ENCODE assay signal across 17 cellular contexts in the genomic region with DNA sequence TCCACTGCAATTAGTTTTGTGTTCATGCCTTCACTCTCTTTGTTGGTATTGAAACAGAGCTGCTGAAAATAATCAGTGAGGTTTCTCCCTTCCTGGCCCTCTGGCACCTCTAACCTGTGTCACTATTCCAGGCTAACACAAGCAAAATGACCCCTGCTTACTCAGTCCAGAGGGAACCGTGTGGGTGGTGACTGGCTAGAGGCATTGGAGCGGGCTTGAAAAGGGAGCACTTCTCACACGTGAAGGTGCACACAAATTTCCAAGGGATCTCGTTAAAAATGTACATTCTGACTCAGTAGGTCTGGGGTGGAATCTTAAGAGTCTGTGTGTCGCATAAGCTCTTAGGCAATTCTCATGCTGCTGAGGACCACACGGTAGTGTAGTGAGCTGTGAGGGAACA. TPM values are rescaled to one million over a fixed set of nuclear protein-coding genes. Genes with fewer than 3 reads are reported as not detected.
"Had no signal": no experiment of that assay in that cellular context is flagged by ENCODE, and none has a peak within 500 bp of the region (broad histone marks: within the 10 kb centered on the region; RNA-seq: fewer than 3 reads in every experiment).

No MANE protein-coding gene starts in this region.

- H3K27ac Mint-ChIP-seq: immature natural killer cell, memory B cell had no signal

- DNase-seq: cortex of kidney; dorsolateral prefrontal cortex; effector CD8-positive, alpha-beta T cell; gastrocnemius medialis; immature natural killer cell; left ventricle myocardium inferior; lower lobe of right lung; midbrain; sigmoid colon; stimulated activated CD4-positive, alpha-beta T cell treated with anti-CD3 and anti-CD28 coated beads, Interleukin-2, amount 100 ng/mL, for 24 hours; stimulated activated naive CD4-positive, alpha-beta T cell; stomach; substantia nigra; trophoblast cell had no signal

- ATAC-seq: gastrocnemius medialis, lower lobe of right lung had no signal

- H3K4me3 Mint-ChIP-seq: memory B cell had no signal

- H3K9me3 Mint-ChIP-seq: immature natural killer cell had no signal

RNA-seq across cellular contexts. Expression of a gene that starts 1.3 kb away (rescaled TPM):
- total RNA-seq: fibroblast of villous mesenchyme, pulmonary artery endothelial cell had no signal
